In the genomic region with DNA sequence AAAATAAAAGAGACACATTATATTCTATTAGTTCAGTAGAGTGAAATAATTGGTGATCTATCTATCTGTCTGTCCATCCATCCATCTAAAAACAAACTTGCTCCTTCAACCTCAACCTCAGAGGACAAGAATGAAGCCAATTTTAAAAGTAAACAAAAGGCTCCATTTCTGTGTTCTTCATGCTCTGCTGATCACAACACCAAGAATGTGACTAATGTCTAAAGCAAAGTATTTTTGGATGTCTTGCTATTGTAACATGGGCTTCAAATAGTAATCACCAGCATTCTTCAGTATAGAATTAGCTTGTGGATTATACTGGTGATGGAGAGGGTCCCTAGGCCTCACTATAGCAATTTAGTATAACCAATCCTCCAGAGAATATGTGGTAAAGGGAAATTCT, we compare ENCODE assay signal across 12 cellular contexts.
DNase-seq lines count a peak whose midpoint lies in the region; ATAC-seq lines count a peak whose summit lies in the region.
"Had no signal": no experiment of that assay in that cellular context is flagged by ENCODE, and none has a peak within 500 bp of the region (broad histone marks: within the 10 kb centered on the region; RNA-seq: fewer than 3 reads in every experiment).

No MANE protein-coding gene starts in this region.

- DNase-seq in Caki2 (ENCODE audit: low read depth) (peak; percentile 73), iPS-NIHi11 (ENCODE audit: low spot score) (no peak), SKM-1 (lab: John Stamatoyannopoulos, UW; ENCODE audit: unreplicated experiment) (no peak), NOMO-1 (lab: John Stamatoyannopoulos, UW; ENCODE audit: unreplicated experiment in 2 of 2) (no peak)
- no peak for DNase-seq in activated naive CD4-positive, alpha-beta T cell (lab: John Stamatoyannopoulos, UW)
- DNase-seq: DMS79, esophagus squamous epithelium, NCI-H146 had no signal

- in situ Hi-C loops in Caki2 (cut with HindIII; ENCODE audit: low pct_unique_long_range_greater_than_20kb, low sequenced_read_pairs): no loop called here

- ATAC-seq in GM19395 (IDR thresholded peaks at IDR 0.05; ENCODE audit: unreplicated experiment): peak; percentile 96
- peak; percentile 97 for ATAC-seq in HG02759 (IDR thresholded peaks at IDR 0.05; ENCODE audit: unreplicated experiment)
- ATAC-seq in HG03520 (IDR thresholded peaks at IDR 0.05; ENCODE audit: unreplicated experiment): peak; percentile 89
- ATAC-seq: sciatic nerve had no signal
